Comparison of ENCODE assay signal across 28 cellular contexts in genomic region chr4:143224255-143224654, GRCh38. TPM values are rescaled to one million over a fixed set of nuclear protein-coding genes. Genes with fewer than 3 reads are reported as not detected.
DNase-seq lines count a peak whose midpoint lies in the region; ATAC-seq and TF ChIP-seq lines count a peak whose summit lies in the region.
"Had no signal": no experiment of that assay in that cellular context is flagged by ENCODE, and none has a peak within 500 bp of the region (broad histone marks: within the 10 kb centered on the region; RNA-seq: fewer than 3 reads in every experiment).

No MANE protein-coding gene starts in this region.

- TF ChIP-seq CTCF in AG10803 (conservative IDR thresholded peaks at IDR 0.05; ENCODE audit: low read length) (no peak), fibroblast of the aortic adventitia (IDR thresholded peaks at IDR 0.05; ENCODE audit: insufficient read depth, low read length) (no peak)

- DNase-seq in AG10803 (ENCODE audit: low read depth) (peak; percentile 6), fibroblast of the aortic adventitia (ENCODE audit: low read depth) (peak; percentile 23), left lobe of liver (ENCODE audit: low spot score) (no peak), putamen (ENCODE audit: low spot score) (peak; percentile 6), NCI-H128 (lab: John Stamatoyannopoulos, UW; ENCODE audit: unreplicated experiment) (no peak)
- no peak for DNase-seq in activated CD4-positive, alpha-beta T cell treated with anti-CD3 and anti-CD28 coated beads, Interleukin-2, amount 50 U/mL, for 4 hours
- DNase-seq: activated CD4-positive, alpha-beta memory T cell treated with anti-CD3 and anti-CD28 coated beads for 36 hours; activated CD4-positive, CD25-positive, alpha-beta regulatory T cell treated with anti-CD3 and anti-CD28 coated beads, Interleukin-2, amount 50 U/mL, for 72 hours; activated naive CD8-positive, alpha-beta T cell treated with anti-CD3 and anti-CD28 coated beads, Interleukin-2, amount 50 U/mL, for 24 hours; activated T-cell treated with anti-CD3 and anti-CD28 coated beads, Interleukin-2, amount 50 U/mL, for 72 hours; DMS79; endodermal cell; foreskin melanocyte; GDM1; hypothalamus; Kasumi-1; left colon; NCI-H1436; NCI-H2081; NCI-H345; posterior cingulate gyrus; SHP77 treated with DMSO at 0.1 percent for 48 hours; stimulated activated naive B cell treated with anti-CD40 and anti-IgM and Interleukin-4, amounts not matched to agents 10 μg/mL and 1 μg/mL and 100 μg/mL, for 72 hours; T-helper 2 cell had no signal

- ATAC-seq in left lobe of liver = peak; percentile 63
- ATAC-seq in GM18907 (IDR thresholded peaks at IDR 0.05; ENCODE audit: unreplicated experiment) = no peak
- no peak for ATAC-seq in HG03175 (IDR thresholded peaks at IDR 0.05; ENCODE audit: unreplicated experiment)
- ATAC-seq: activated naive CD8-positive, alpha-beta T cell treated with anti-CD3 and anti-CD28 coated beads, Interleukin-2, amount 50 U/mL, for 24 hours; activated T-cell treated with anti-CD3 and anti-CD28 coated beads, Interleukin-2, amount 50 U/mL, for 72 hours; Panc1; stimulated activated naive B cell treated with anti-CD40 and anti-IgM and Interleukin-4, amounts not matched to agents 10 μg/mL and 1 μg/mL and 100 μg/mL, for 72 hours had no signal

- no peak overlapping the region for H3K4me3 ChIP-seq in AG10803 (ENCODE audit: low read length)
- H3K4me3 ChIP-seq in fibroblast of the aortic adventitia (ENCODE audit: low read depth, low read length) = no peak overlapping the region
- H3K4me3 ChIP-seq: skin epidermis had no signal

RNA-seq across cellular contexts. Expression of gene USP38, which starts 39.5 kb away (rescaled TPM):
- 23.5 and 28.8 TPM in 2 replicates for total RNA-seq in fibroblast of the aortic adventitia (ENCODE audit: low replicate concordance)
- total RNA-seq in left lobe of liver = 18.8 TPM

Comparison
In these comparisons a context has a peak if more than half of its experiments do, and no peak if none do; other contexts are left out.
1. DNase-seq: peak in AG10803 (single experiment), fibroblast of the aortic adventitia (single experiment) and putamen (single experiment); none in left lobe of liver (single experiment), NCI-H128 (single experiment) and activated CD4-positive, alpha-beta T cell treated with anti-CD3 and anti-CD28 coated beads, Interleukin-2, amount 50 U/mL, for 4 hours (0 of 2).